In genomic region chr16:30992381-30992780, GRCh38 we compare ENCODE assay signal across 24 cellular contexts.
"Had no signal": no experiment of that assay in that cellular context is flagged by ENCODE, and none has a peak within 500 bp of the region (broad histone marks: within the 10 kb centered on the region; RNA-seq: fewer than 3 reads in every experiment).

No MANE protein-coding gene starts in this region.

- H3K4me3 ChIP-seq: pancreas, psoas muscle, smooth muscle cell, suprapubic skin, tibial artery had no signal

- DNase-seq: activated CD4-positive, alpha-beta T cell treated with anti-CD3 and anti-CD28 coated beads for 1 hour; activated CD4-positive, alpha-beta T cell treated with anti-CD3 and anti-CD28 coated beads, Interleukin-2, amount 50 U/mL, for 1 hour; activated CD8-positive, alpha-beta memory T cell treated with anti-CD3 and anti-CD28 coated beads for 24 hours; activated effector memory CD4-positive, alpha-beta T cell treated with anti-CD3 and anti-CD28 coated beads, Interleukin-2, amount 50 U/mL, for 16 hours; activated naive CD4-positive, alpha-beta T cell treated with anti-CD3 and anti-CD28 coated beads, Interleukin-2, amount 50 U/mL, for 16 hours; amygdala; caudate nucleus; foreskin fibroblast; head of caudate nucleus; hypothalamus; midbrain; naive thymus-derived CD4-positive, alpha-beta T cell; nucleus accumbens; pancreas; psoas muscle; stimulated activated CD4-positive, alpha-beta T cell treated with anti-CD3 and anti-CD28 coated beads, Interleukin-1b, Interleukin-23, amount 100 ng/mL, for 48 hours; stimulated activated CD4-positive, alpha-beta T cell treated with anti-CD3 and anti-CD28 coated beads, Interleukin-4, amount 100 ng/mL, for 4 hours; stimulated activated CD8-positive, alpha-beta memory T cell treated with anti-CD3 and anti-CD28 coated beads, Interleukin-4, amount 100 ng/mL, for 48 hours; stimulated activated naive CD4-positive, alpha-beta T cell; tibial artery had no signal

- H3K27ac ChIP-seq: pancreas, psoas muscle, suprapubic skin, tibial artery had no signal

- H3K36me3 ChIP-seq: pancreas had no signal

- H3K9me3 ChIP-seq: pancreas, psoas muscle, suprapubic skin, tibial artery had no signal

- ATAC-seq: esophagus mucosa; naive thymus-derived CD4-positive, alpha-beta T cell; pancreas; psoas muscle; WTC11 had no signal

- H3K4me2 ChIP-seq: smooth muscle cell had no signal

- H3K27me3 ChIP-seq: pancreas, suprapubic skin, tibial artery had no signal
